Comparison of ENCODE assay signal across 8 cellular contexts in genomic region chr1:31605908-31606427, GRCh38.
DNase-seq lines count a peak whose midpoint lies in the region; ATAC-seq and TF ChIP-seq lines count a peak whose summit lies in the region.

No MANE protein-coding gene starts in this region.

- H3K9ac ChIP-seq in BLaER1: no peak overlapping the region

- in situ Hi-C loops in ACHN (cut with HindIII; ENCODE audit: low pct_ligation_motif_present, low pct_unique_long_range_greater_than_20kb, low sequenced_read_pairs): no loop called here

- no peaks in the 10 kb centered on the region for H3K27me3 ChIP-seq in BLaER1

- no peaks in the 10 kb centered on the region for H3K9me3 ChIP-seq in BLaER1

- no peak for TF ChIP-seq CTCF in cardiac fibroblast (IDR thresholded peaks at IDR 0.05; ENCODE audit: low read depth, low read length)

- DNase-seq in cardiac fibroblast (ENCODE audit: low read depth in 2 of 2) (peak; percentile 46 to 91), DMS 273 (lab: John Stamatoyannopoulos, UW; ENCODE audit: unreplicated experiment) (no peak), NCI-H2227 (lab: John Stamatoyannopoulos, UW; ENCODE audit: unreplicated experiment) (no peak), COLO829 (ENCODE audit: low spot score) (no peak), ACHN (no peak)

- H3K4me1 ChIP-seq in BLaER1: peaks cover 15% of the 10 kb centered on the region

- 0 out of 2 replicates have a peak overlapping the region, but pooled peaks have one; percentile 14 for H3K4me2 ChIP-seq in BLaER1

- peak; percentile 84 for ATAC-seq in GM19397 (IDR thresholded peaks at IDR 0.05; ENCODE audit: unreplicated experiment)
- peak; percentile 80 for ATAC-seq in HG03378 (IDR thresholded peaks at IDR 0.05; ENCODE audit: unreplicated experiment)

- H3K27ac ChIP-seq in BLaER1: 0 out of 2 replicates have a peak overlapping the region, but pooled peaks have one; percentile 7

- no peaks in the 10 kb centered on the region for H4K20me1 ChIP-seq in BLaER1

- H3K4me3 ChIP-seq in BLaER1: no peak overlapping the region
- no peak overlapping the region for H3K4me3 ChIP-seq in cardiac fibroblast (replicated peaks in 1 of 2; ENCODE audit: low read depth in 2 of 2, low read length in 2 of 2)

- H3K36me3 ChIP-seq in BLaER1: no peaks in the 10 kb centered on the region

Comparison
In these comparisons a context has a peak if more than half of its experiments do, and no peak if none do; other contexts are left out.
1. DNase-seq: peak in cardiac fibroblast (2 of 2); none in DMS 273 (single experiment), NCI-H2227 (single experiment), COLO829 (single experiment) and ACHN (single experiment).